In genomic region chr2:14778015-14778414, GRCh38 we compare ENCODE assay signal across 25 cellular contexts.
DNase-seq lines count a peak whose midpoint lies in the region; FAIRE-seq and TF ChIP-seq lines count a peak whose summit lies in the region.
"Had no signal": no experiment of that assay in that cellular context is flagged by ENCODE, and none has a peak within 500 bp of the region (broad histone marks: within the 10 kb centered on the region; RNA-seq: fewer than 3 reads in every experiment).

No MANE protein-coding gene starts in this region.

- H3K4me3 Mint-ChIP-seq in MCF 10A (ENCODE audit: unreplicated experiment) (no peak overlapping the region), astrocyte (ENCODE audit: unreplicated experiment) (peak overlapping the region; percentile 55)
- H3K4me3 Mint-ChIP-seq: activated CD4-positive, alpha-beta T cell treated with anti-CD3 and anti-CD28 coated beads, Interleukin-2, amount 10 ng/mL, durations not matched to agents 24 days and 14 days; immature natural killer cell; stimulated activated naive CD8-positive, alpha-beta T cell treated with anti-CD3 and anti-CD28 coated beads, Interleukin-15, amount 100 ng/mL, for 72 hours had no signal

- H3K27ac Mint-ChIP-seq in MCF 10A (ENCODE audit: low read depth, unreplicated experiment), result peak overlapping the region; percentile 55
- peak overlapping the region; percentile 43 for H3K27ac Mint-ChIP-seq in astrocyte (ENCODE audit: unreplicated experiment)
- H3K27ac Mint-ChIP-seq: activated CD4-positive, alpha-beta T cell treated with anti-CD3 and anti-CD28 coated beads, Interleukin-2, amount 10 ng/mL, durations not matched to agents 24 days and 14 days; immature natural killer cell; stimulated activated naive CD8-positive, alpha-beta T cell treated with anti-CD3 and anti-CD28 coated beads, Interleukin-15, amount 100 ng/mL, for 72 hours had no signal

- H3K79me2 ChIP-seq in astrocyte (ENCODE audit: insufficient read depth, low read length), result no peaks in the 10 kb centered on the region

- peak overlapping the region; percentile 64 for H3K4me2 ChIP-seq in astrocyte (ENCODE audit: low read length)

- no peaks in the 10 kb centered on the region for H3K36me3 Mint-ChIP-seq in MCF 10A (ENCODE audit: insufficient read depth, unreplicated experiment)
- H3K36me3 Mint-ChIP-seq in astrocyte (ENCODE audit: low read depth, unreplicated experiment), result no peaks in the 10 kb centered on the region
- H3K36me3 Mint-ChIP-seq: immature natural killer cell had no signal

- no peak for TF ChIP-seq POLR2A in breast epithelium (IDR thresholded peaks at IDR 0.05)

- peak; percentile 48 for DNase-seq in MCF 10A (ENCODE audit: unreplicated experiment)
- no peak for DNase-seq in breast epithelium (ENCODE audit: low spot score in 2 of 2)
- peak; percentile 84 for DNase-seq in astrocyte (ENCODE audit: low read depth)
- DNase-seq in fibroblast of villous mesenchyme (ENCODE audit: low read depth), result peak; percentile 12
- DNase-seq in stimulated activated CD4-positive, alpha-beta T cell treated with anti-CD3 and anti-CD28 coated beads, Interleukin-1b, Interleukin-23, amount 100 ng/mL, for 48 hours, result no peak
- DNase-seq in effector memory CD4-positive, alpha-beta T cell, result no peak
- DNase-seq in stimulated activated CD4-positive, alpha-beta T cell treated with anti-CD3 and anti-CD28 coated beads, Interleukin-2, amount 100 ng/mL, for 24 hours, result no peak
- DNase-seq in MG63, result no peak
- DNase-seq: activated CD4-positive, alpha-beta T cell treated with anti-CD3 and anti-CD28 coated beads, Interleukin-2, amount 10 ng/mL, durations not matched to agents 24 days and 14 days; activated CD8-positive, alpha-beta memory T cell treated with anti-CD3 and anti-CD28 coated beads, Interleukin-2, amount 50 U/mL, for 4 hours; activated effector memory CD4-positive, alpha-beta T cell treated with anti-CD3 and anti-CD28 coated beads, Interleukin-2, amount 50 U/mL, for 16 hours; C1 segment of cervical spinal cord; dermis blood vessel endothelial cell; GF-D8; immature natural killer cell; NCI-H187; ovary; Right ventricle myocardium superior; stimulated activated CD4-positive, alpha-beta T cell treated with anti-CD3 and anti-CD28 coated beads, Interleukin-2, amount 100 ng/mL, for 48 hours; stimulated activated naive CD8-positive, alpha-beta T cell treated with anti-CD3 and anti-CD28 coated beads, Interleukin-15, amount 100 ng/mL, for 72 hours; trophoblast cell had no signal

- POLR2A ChIA-PET in MCF 10A (lab: Yijun Ruan, JAX), result no interaction called here

- H3K4me1 ChIP-seq in breast epithelium (no peaks in the 10 kb centered on the region), astrocyte (ENCODE audit: insufficient read depth, low read length) (peaks cover 5% of the 10 kb centered on the region)
- H3K4me1 ChIP-seq in effector memory CD4-positive, alpha-beta T cell (ENCODE audit: control insufficient read depth, insufficient read depth, low read length, poor library complexity, severe bottlenecking), result no peaks in the 10 kb centered on the region

- H3K4me3 ChIP-seq in breast epithelium, result no peak overlapping the region
- no peak overlapping the region for H3K4me3 ChIP-seq in astrocyte (ENCODE audit: insufficient read depth, low read depth, low read length)
- H3K4me3 ChIP-seq in fibroblast of villous mesenchyme (ENCODE audit: low read depth, low read length), result no peak overlapping the region
- no peak overlapping the region for H3K4me3 ChIP-seq in effector memory CD4-positive, alpha-beta T cell (ENCODE audit: insufficient read depth, low read depth, low read length, poor library complexity, severe bottlenecking)
- no peak overlapping the region for H3K4me3 ChIP-seq in MG63
- H3K4me3 ChIP-seq: esophagus muscularis mucosa, GM12878, lung, ovary had no signal

- CTCF ChIA-PET in MCF 10A (lab: Yijun Ruan, JAX), result interaction anchor here (1.1 kb wide), 1 partner anchor 798 kb away, joined by 3 read pairs; no protein-coding TSS in a partner anchor

- H3K36me3 ChIP-seq in breast epithelium, result no peaks in the 10 kb centered on the region
- H3K36me3 ChIP-seq in astrocyte (ENCODE audit: insufficient read depth, low read length), result no peaks in the 10 kb centered on the region
- H3K36me3 ChIP-seq in effector memory CD4-positive, alpha-beta T cell (ENCODE audit: control insufficient read depth, insufficient read depth, low read length), result no peaks in the 10 kb centered on the region
- H3K36me3 ChIP-seq in MG63, result no peaks in the 10 kb centered on the region
- H3K36me3 ChIP-seq: esophagus muscularis mucosa, ovary had no signal

- TF ChIP-seq CTCF in MCF 10A (IDR thresholded peaks at IDR 0.05; ENCODE audit: unreplicated experiment) (no peak), breast epithelium (IDR thresholded peaks at IDR 0.05) (no peak), astrocyte (IDR thresholded peaks at IDR 0.05; ENCODE audit: insufficient read depth, low read depth, low read length) (no peak), fibroblast of villous mesenchyme (IDR thresholded peaks at IDR 0.05; ENCODE audit: insufficient read depth, low read depth, low read length) (no peak)

- no peak overlapping the region for H3K27ac ChIP-seq in breast epithelium
- H3K27ac ChIP-seq in astrocyte (ENCODE audit: low read depth, low read length), result peak overlapping the region; percentile 49
- no peak overlapping the region for H3K27ac ChIP-seq in effector memory CD4-positive, alpha-beta T cell (ENCODE audit: insufficient read depth, low read length, poor library complexity, severe bottlenecking)
- H3K27ac ChIP-seq: esophagus muscularis mucosa, ovary had no signal

- H3K9ac ChIP-seq in astrocyte (ENCODE audit: low read length), result no peak overlapping the region

- H3K27me3 ChIP-seq in breast epithelium (no peaks in the 10 kb centered on the region), astrocyte (ENCODE audit: insufficient read depth, low read length) (no peaks in the 10 kb centered on the region), MG63 (no peaks in the 10 kb centered on the region)
- H3K27me3 ChIP-seq in effector memory CD4-positive, alpha-beta T cell (replicated peaks; ENCODE audit: control insufficient read depth, insufficient read depth, low read length, poor library complexity, severe bottlenecking), result no peaks in the 10 kb centered on the region
- H3K27me3 ChIP-seq: esophagus muscularis mucosa, ovary had no signal

- H3K9me3 ChIP-seq in breast epithelium (no peaks in the 10 kb centered on the region), astrocyte (ENCODE audit: insufficient read depth, low read depth, low read length) (no peaks in the 10 kb centered on the region), MG63 (no peaks in the 10 kb centered on the region)
- no peaks in the 10 kb centered on the region for H3K9me3 ChIP-seq in effector memory CD4-positive, alpha-beta T cell (ENCODE audit: control insufficient read depth, low read length)
- H3K9me3 ChIP-seq: esophagus muscularis mucosa, ovary had no signal

- H4K20me1 ChIP-seq in astrocyte (ENCODE audit: insufficient read depth, low read length), result no peaks in the 10 kb centered on the region

- H2AFZ ChIP-seq in astrocyte (ENCODE audit: low read depth, low read length), result peak overlapping the region; percentile 13

- H3K27me3 Mint-ChIP-seq in MCF 10A (ENCODE audit: insufficient read depth, unreplicated experiment), result no peaks in the 10 kb centered on the region
- H3K27me3 Mint-ChIP-seq in astrocyte (ENCODE audit: low read depth, unreplicated experiment), result no peaks in the 10 kb centered on the region
- H3K27me3 Mint-ChIP-seq: activated CD4-positive, alpha-beta T cell treated with anti-CD3 and anti-CD28 coated beads, Interleukin-2, amount 10 ng/mL, durations not matched to agents 24 days and 14 days; stimulated activated naive CD8-positive, alpha-beta T cell treated with anti-CD3 and anti-CD28 coated beads, Interleukin-15, amount 100 ng/mL, for 72 hours had no signal

- intact Hi-C loops in MCF 10A (cut with micrococcal nuclease) (no loop called here), breast epithelium (cut with DNase I; ENCODE audit: low total_unique reads) (no loop called here)

- H3K4me1 Mint-ChIP-seq in MCF 10A (ENCODE audit: insufficient read depth, unreplicated experiment) (peaks cover 11% of the 10 kb centered on the region), astrocyte (ENCODE audit: low read depth, unreplicated experiment) (peaks cover 20% of the 10 kb centered on the region)
- H3K4me1 Mint-ChIP-seq: activated CD4-positive, alpha-beta T cell treated with anti-CD3 and anti-CD28 coated beads, Interleukin-2, amount 10 ng/mL, durations not matched to agents 24 days and 14 days; immature natural killer cell; stimulated activated naive CD8-positive, alpha-beta T cell treated with anti-CD3 and anti-CD28 coated beads, Interleukin-15, amount 100 ng/mL, for 72 hours had no signal

- H3K9me3 Mint-ChIP-seq in MCF 10A (ENCODE audit: unreplicated experiment), result peaks cover 6% of the 10 kb centered on the region
- H3K9me3 Mint-ChIP-seq in astrocyte (ENCODE audit: unreplicated experiment), result no peaks in the 10 kb centered on the region

- BruUV-seq in MCF 10A (replicated peaks; lab: Mats Ljungman, UMichigan), result no TSS peak

- peak; percentile 95 for FAIRE-seq in astrocyte (lab: Jason Lieb, UNC)
- FAIRE-seq: A204.1, GM12878 had no signal

Comparison
In these comparisons a context has a peak if more than half of its experiments do, and no peak if none do; other contexts are left out.
1. DNase-seq: peak in MCF 10A (single experiment), astrocyte (single experiment) and fibroblast of villous mesenchyme (single experiment); none in breast epithelium (0 of 2), stimulated activated CD4-positive, alpha-beta T cell treated with anti-CD3 and anti-CD28 coated beads, Interleukin-1b, Interleukin-23, amount 100 ng/mL, for 48 hours (single experiment), effector memory CD4-positive, alpha-beta T cell (0 of 3), stimulated activated CD4-positive, alpha-beta T cell treated with anti-CD3 and anti-CD28 coated beads, Interleukin-2, amount 100 ng/mL, for 24 hours (0 of 2) and MG63 (single experiment).